Comparison of ENCODE assay signal across 8 cellular contexts in genomic region chr6:166957087-166957804, GRCh38. TPM values are rescaled to one million over a fixed set of nuclear protein-coding genes. Genes with fewer than 3 reads are reported as not detected.
DNase-seq lines count a peak whose midpoint lies in the region; ATAC-seq, FAIRE-seq and TF ChIP-seq lines count a peak whose summit lies in the region.

No MANE protein-coding gene starts in this region.

- H3K9me3 ChIP-seq in SJCRH30 (replicated peaks) (no peaks in the 10 kb centered on the region), K562 (replicated peaks; ENCODE audit: control insufficient read depth, insufficient read depth, low read depth, low read length) (peaks cover under 1% of the 10 kb centered on the region)

- peak overlapping the region; percentile 91 for H3K4me3 ChIP-seq in SJCRH30
- H3K4me3 ChIP-seq in K562: peak overlapping the region; percentile 75

- peak; percentile 33 for ATAC-seq in GM19328 (IDR thresholded peaks at IDR 0.05; ENCODE audit: unreplicated experiment)
- ATAC-seq in HG03354 (IDR thresholded peaks at IDR 0.05; ENCODE audit: poor library complexity, severe bottlenecking, unreplicated experiment): peak; percentile 32
- ATAC-seq in K562: peak; percentile 51

- TF ChIP-seq EP300 in K562 (IDR thresholded peaks at IDR 0.05; ENCODE audit: low read length): no peak

- peak overlapping the region; percentile 93 for H2AFZ ChIP-seq in K562 (ENCODE audit: low read depth, low read length)

- TF ChIP-seq RAD21 in K562 (CRISPR knock-in tag; conservative IDR thresholded peaks at IDR 0.05 in 1 of 2, IDR thresholded peaks at IDR 0.05 in 1 of 2): no peak

- no peak for TF ChIP-seq CTCF in K562 (IDR thresholded peaks at IDR 0.05 in 2 of 3, conservative IDR thresholded peaks at IDR 0.05 in 1 of 3; ENCODE audit: insufficient read depth in 2 of 3, low read depth in 1 of 3, low read length in 3 of 3)

- H3K9me1 ChIP-seq in K562 (ENCODE audit: control insufficient read depth, insufficient read depth, low read length): no peaks in the 10 kb centered on the region

- peak overlapping the region; percentile 73 for H3K4me2 ChIP-seq in K562 (ENCODE audit: insufficient read depth, low read length)

- no peak for TF ChIP-seq POLR2A in K562 (conservative IDR thresholded peaks at IDR 0.05)

- no peaks in the 10 kb centered on the region for H4K20me1 ChIP-seq in K562 (replicated peaks; ENCODE audit: control insufficient read depth, insufficient read depth, low read length)

- H3K9ac ChIP-seq in K562 (ENCODE audit: insufficient read depth in 1 of 2, low read depth in 2 of 2, low read length in 2 of 2): peak overlapping the region; percentile 69 to 94

- H3K27ac ChIP-seq in SJCRH30: peak overlapping the region; percentile 38; the same call in 1 of the 2 replicates
- H3K27ac ChIP-seq in K562 (ENCODE audit: extremely low read depth, low read depth, low read length): peak overlapping the region; percentile 73

- POLR2A ChIA-PET in K562 (lab: Yijun Ruan, JAX): interaction anchor here (0.7 to 2.2 kb wide), 10 partner anchors 9 to 42 kb away, joined by 3 to 6 read pairs (median 3); partner anchors contain the start of gene CEP43

- WGBS in K562 (ENCODE audit: insufficient coverage, low coverage, missing lambda C conversion rate): 13% methylated on average over 23 of the region's 26 CpGs

- peaks cover 15% of the 10 kb centered on the region for H3K79me2 ChIP-seq in K562 (ENCODE audit: control insufficient read depth, insufficient read depth, low read length)

- in situ Hi-C loops in K562 (cut with MboI): loop anchor here (10.0 kb wide), 1 partner anchor 182 kb away; no protein-coding TSS in a partner anchor

- no TSS peak for BruUV-seq in K562 (replicated peaks; lab: Mats Ljungman, UMichigan)

- DNase-seq in COLO668 (lab: John Stamatoyannopoulos, UW; ENCODE audit: unreplicated experiment) (peak; percentile 61), SJCRH30 (peak; percentile 40 to 63), K562 (ENCODE audit: extremely low read depth in 1 of 4, low spot score in 3 of 4) (peak; percentile 47 to 65 (median 58)), iPS-NIHi7 (ENCODE audit: extremely low spot score) (peak; percentile 42), T1000 (lab: John Stamatoyannopoulos, UW) (no peak)
- peak; percentile 52 for DNase-seq in stimulated activated CD4-positive, alpha-beta T cell treated with anti-CD3 and anti-CD28 coated beads, Interleukin-1b, Interleukin-23, amount 100 ng/mL, for 48 hours

- CTCF ChIA-PET in K562 (lab: Yijun Ruan, JAX; ENCODE audit: low intra/inter-chr PET ratio): interaction anchor here (0.7 kb wide), 1 partner anchor 14 kb away, joined by 3 read pairs; no protein-coding TSS in a partner anchor

- H3K27me3 ChIP-seq in SJCRH30 (no peaks in the 10 kb centered on the region), K562 (ENCODE audit: control insufficient read depth in 2 of 2, insufficient read depth in 2 of 2, low read length in 2 of 2) (no peaks in the 10 kb centered on the region)

- no peaks in the 10 kb centered on the region for H3K36me3 ChIP-seq in SJCRH30
- no peaks in the 10 kb centered on the region; the same call in 1 of the 3 replicates for H3K36me3 ChIP-seq in K562 (ENCODE audit: control insufficient read depth, insufficient read depth, low read length)

- intact Hi-C loops in K562 (cut with micrococcal nuclease): loop anchor here (2.0 kb wide), 1 partner anchor 42 kb away; the partner anchor contains the start of gene CEP43

- FAIRE-seq in K562 (lab: Jason Lieb, UNC): no peak

- no peaks in the 10 kb centered on the region for H3K4me1 ChIP-seq in SJCRH30
- H3K4me1 ChIP-seq in K562 (replicated peaks in 1 of 2; ENCODE audit: control insufficient read depth in 2 of 2, insufficient read depth in 2 of 2, low read length in 2 of 2): peaks cover 27 to 38% of the 10 kb centered on the region in 2 experiments

TF ChIP-seq in K562, 482 proteins besides CTCF, POLR2A, EP300 and RAD21 (continues in another document):
- no peak for TF ChIP-seq NR2F6 (CRISPR knock-in tag; IDR thresholded peaks at IDR 0.05)
- no peak for TF ChIP-seq ZNF174 (CRISPR knock-in tag; IDR thresholded peaks at IDR 0.05)
- TF ChIP-seq, protein P1, sequence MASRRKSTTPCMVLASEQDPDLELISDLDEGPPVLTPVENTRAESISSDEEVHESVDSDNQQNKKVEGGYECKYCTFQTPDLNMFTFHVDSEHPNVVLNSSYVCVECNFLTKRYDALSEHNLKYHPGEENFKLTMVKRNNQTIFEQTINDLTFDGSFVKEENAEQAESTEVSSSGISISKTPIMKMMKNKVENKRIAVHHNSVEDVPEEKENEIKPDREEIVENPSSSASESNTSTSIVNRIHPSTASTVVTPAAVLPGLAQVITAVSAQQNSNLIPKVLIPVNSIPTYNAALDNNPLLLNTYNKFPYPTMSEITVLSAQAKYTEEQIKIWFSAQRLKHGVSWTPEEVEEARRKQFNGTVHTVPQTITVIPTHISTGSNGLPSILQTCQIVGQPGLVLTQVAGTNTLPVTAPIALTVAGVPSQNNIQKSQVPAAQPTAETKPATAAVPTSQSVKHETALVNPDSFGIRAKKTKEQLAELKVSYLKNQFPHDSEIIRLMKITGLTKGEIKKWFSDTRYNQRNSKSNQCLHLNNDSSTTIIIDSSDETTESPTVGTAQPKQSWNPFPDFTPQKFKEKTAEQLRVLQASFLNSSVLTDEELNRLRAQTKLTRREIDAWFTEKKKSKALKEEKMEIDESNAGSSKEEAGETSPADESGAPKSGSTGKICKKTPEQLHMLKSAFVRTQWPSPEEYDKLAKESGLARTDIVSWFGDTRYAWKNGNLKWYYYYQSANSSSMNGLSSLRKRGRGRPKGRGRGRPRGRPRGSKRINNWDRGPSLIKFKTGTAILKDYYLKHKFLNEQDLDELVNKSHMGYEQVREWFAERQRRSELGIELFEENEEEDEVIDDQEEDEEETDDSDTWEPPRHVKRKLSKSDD (conservative IDR thresholded peaks at IDR 0.05; ENCODE audit: low read length): no peak
- no peak for TF ChIP-seq PHB2 (IDR thresholded peaks at IDR 0.05; ENCODE audit: low read depth)
- peak; percentile 9; the same call in 1 of the 2 replicates for TF ChIP-seq ZBTB7A (IDR thresholded peaks at IDR 0.05; ENCODE audit: borderline replicate concordance, control insufficient read depth, low read depth, low read length)
- TF ChIP-seq, protein P2, sequence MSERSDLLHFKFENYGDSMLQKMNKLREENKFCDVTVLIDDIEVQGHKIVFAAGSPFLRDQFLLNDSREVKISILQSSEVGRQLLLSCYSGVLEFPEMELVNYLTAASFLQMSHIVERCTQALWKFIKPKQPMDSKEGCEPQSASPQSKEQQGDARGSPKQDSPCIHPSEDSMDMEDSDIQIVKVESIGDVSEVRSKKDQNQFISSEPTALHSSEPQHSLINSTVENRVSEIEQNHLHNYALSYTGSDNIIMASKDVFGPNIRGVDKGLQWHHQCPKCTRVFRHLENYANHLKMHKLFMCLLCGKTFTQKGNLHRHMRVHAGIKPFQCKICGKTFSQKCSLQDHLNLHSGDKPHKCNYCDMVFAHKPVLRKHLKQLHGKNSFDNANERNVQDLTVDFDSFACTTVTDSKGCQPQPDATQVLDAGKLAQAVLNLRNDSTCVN (CRISPR knock-in tag; IDR thresholded peaks at IDR 0.05): no peak
- TF ChIP-seq GABPA (tag; conservative IDR thresholded peaks at IDR 0.05; ENCODE audit: low read depth): peak; percentile 73
- TF ChIP-seq SMAD4 (CRISPR knock-in tag; conservative IDR thresholded peaks at IDR 0.05): 0 out of 2 replicates have a peak, but pooled peaks have one; percentile 8
- TF ChIP-seq STAG1 (CRISPR knock-in tag; IDR thresholded peaks at IDR 0.05; ENCODE audit: borderline replicate concordance): no peak

RNA-seq across cellular contexts. Expression of gene RNASET2, which starts 0.9 kb away (rescaled TPM):
- 17.2 and 18.9 TPM in 2 replicates for total RNA-seq in SJCRH30 (2014; rRNA removed; shearing (Covaris generic))
- 55.9 TPM in 2 replicates for total RNA-seq in K562 (2011; cell fraction: chromatin; rRNA removed; ENCODE audit: low replicate concordance)
- total RNA-seq in K562 (2011; cell fraction: nucleolus; rRNA removed): 54.7 and 61.6 TPM in 2 replicates
- 64.9 and 75.9 TPM in 2 replicates for total RNA-seq in K562 (2011; cell fraction: nucleoplasm; rRNA removed)
- total RNA-seq in K562 (2014; rRNA removed): 138 and 168 TPM in 2 replicates
- 66.4 and 66.9 TPM in 2 replicates for total RNA-seq in K562 (2014; rRNA removed; fragmentation: Illumina TruSeq; extraction: Trizol)
- total RNA-seq in K562 (2015; rRNA removed; fragmentation: Illumina TruSeq; extraction: Trizol): 130 and 141 TPM in 2 replicates
- 99.2 and 105 TPM in 2 replicates for total RNA-seq in K562 (2021)
- polyA plus RNA-seq in K562 (2011; rRNA removed): 46.4 and 211 TPM in 2 replicates
- polyA plus RNA-seq in K562 (2011; cell fraction: cytosol; rRNA removed): 45.3 and 139 TPM in 2 replicates
- 31.3 and 148 TPM in 2 replicates for polyA plus RNA-seq in K562 (2011; cell fraction: nucleus; rRNA removed)
- polyA plus RNA-seq in K562 (2012): 137 and 140 TPM in 2 replicates
- polyA plus RNA-seq in K562 (2014; fragmentation: Illumina TruSeq; extraction: Trizol): 75.2 and 91.3 TPM in 2 replicates
- polyA plus RNA-seq in K562 (2014; fragmentation: Nextera tagmentation; extraction: Ambion mirVana): 10 to 100 TPM in 1 of 2 experiments, 1 to 10 TPM in 1; 7.4 to 15.8 TPM
- polyA plus RNA-seq in K562 (2014; rRNA removed): 108 and 124 TPM in 2 replicates
- polyA minus RNA-seq in K562 (2011; rRNA and poly(A)+ RNA removed): 20.3 and 116 TPM in 2 replicates
- polyA minus RNA-seq in K562 (2011; cell fraction: cytosol; rRNA and poly(A)+ RNA removed): 14.3 and 84.4 TPM in 2 replicates
- 9.3 and 51.3 TPM in 2 replicates for polyA minus RNA-seq in K562 (2011; cell fraction: nucleus; rRNA and poly(A)+ RNA removed)

RNA-seq across cellular contexts. Expression of gene CEP43, which starts 42.0 kb away (rescaled TPM):
- 57.5 and 60.2 TPM in 2 replicates for total RNA-seq in SJCRH30 (2014; rRNA removed; shearing (Covaris generic))
- 34.2 and 114 TPM in 2 replicates for total RNA-seq in K562 (2011; cell fraction: chromatin; rRNA removed; ENCODE audit: low replicate concordance)
- 16.7 and 17.3 TPM in 2 replicates for total RNA-seq in K562 (2011; cell fraction: nucleolus; rRNA removed)
- 37.0 and 57.8 TPM in 2 replicates for total RNA-seq in K562 (2011; cell fraction: nucleoplasm; rRNA removed)
- total RNA-seq in K562 (2014; rRNA removed) (42.2 and 43.3 TPM in 2 replicates), K562 (2014; rRNA removed; fragmentation: Illumina TruSeq; extraction: Trizol) (53.8 and 57.2 TPM in 2 replicates), K562 (2015; rRNA removed; fragmentation: Illumina TruSeq; extraction: Trizol) (47.8 and 53.8 TPM in 2 replicates), K562 (2021) (31.4 and 36.5 TPM in 2 replicates)
- polyA plus RNA-seq in K562 (2011; rRNA removed) (47.4 and 55.7 TPM in 2 replicates), K562 (2014; fragmentation: Illumina TruSeq; extraction: Trizol) (41.0 and 52.1 TPM in 2 replicates), K562 (2014; fragmentation: Nextera tagmentation; extraction: Ambion mirVana) (10 to 100 TPM; 15.2 to 19.3 TPM), K562 (2014; rRNA removed) (47.4 and 52.7 TPM in 2 replicates)
- 8.0 and 16.6 TPM in 2 replicates for polyA plus RNA-seq in K562 (2011; cell fraction: cytosol; rRNA removed)
- 45.3 and 63.2 TPM in 2 replicates for polyA plus RNA-seq in K562 (2011; cell fraction: nucleus; rRNA removed)
- polyA plus RNA-seq in K562 (2012): 20.9 and 24.4 TPM in 2 replicates
- polyA minus RNA-seq in K562 (2011; rRNA and poly(A)+ RNA removed): 58.5 and 58.8 TPM in 2 replicates
- polyA minus RNA-seq in K562 (2011; cell fraction: cytosol; rRNA and poly(A)+ RNA removed): 13.8 and 20.2 TPM in 2 replicates
- polyA minus RNA-seq in K562 (2011; cell fraction: nucleus; rRNA and poly(A)+ RNA removed): 23.6 and 45.0 TPM in 2 replicates
